In genomic region chr6:44179648-44180047, GRCh38 we compare ENCODE assay signal across 24 cellular contexts. TPM values are rescaled to one million over a fixed set of nuclear protein-coding genes. Genes with fewer than 3 reads are reported as not detected.
DNase-seq lines count a peak whose midpoint lies in the region; ATAC-seq, FAIRE-seq and TF ChIP-seq lines count a peak whose summit lies in the region.
"Had no signal": no experiment of that assay in that cellular context is flagged by ENCODE, and none has a peak within 500 bp of the region (broad histone marks: within the 10 kb centered on the region; RNA-seq: fewer than 3 reads in every experiment).

No MANE protein-coding gene starts in this region.

- H3K9me3 ChIP-seq in RWPE2 (ENCODE audit: severe bottlenecking) (no peaks in the 10 kb centered on the region), kidney (ENCODE audit: control insufficient read depth in 1 of 2, low read length in 2 of 2) (no peaks in the 10 kb centered on the region)
- H3K9me3 ChIP-seq: A549, BE2C had no signal

- no peaks in the 10 kb centered on the region for H3K36me3 ChIP-seq in RWPE2 (ENCODE audit: low read depth)
- no peaks in the 10 kb centered on the region for H3K36me3 ChIP-seq in kidney (ENCODE audit: control insufficient read depth in 1 of 2, insufficient read depth in 2 of 2, low read length in 2 of 2)
- H3K36me3 ChIP-seq: BE2C had no signal

- FAIRE-seq in kidney (lab: Jason Lieb, UNC) (no peak), HTR-8/SVneo (lab: Jason Lieb, UNC) (no peak)
- FAIRE-seq: A549, GM12891, GM18507, H54, RCC 7860 had no signal

- H3K4me3 ChIP-seq in RWPE2 (ENCODE audit: severe bottlenecking) (no peak overlapping the region), kidney (ENCODE audit: low read length in 2 of 2) (no peak overlapping the region)
- H3K4me3 ChIP-seq: A549, SK-N-MC had no signal

- peaks cover 7% of the 10 kb centered on the region for H3K4me1 ChIP-seq in RWPE2 (ENCODE audit: insufficient read depth, poor library complexity, severe bottlenecking)
- no peaks in the 10 kb centered on the region for H3K4me1 ChIP-seq in kidney (ENCODE audit: control insufficient read depth in 1 of 2, insufficient read depth in 1 of 2, low read depth in 1 of 2, low read length in 2 of 2)
- H3K4me1 ChIP-seq: BE2C had no signal

- H3K27ac ChIP-seq in RWPE2 (ENCODE audit: poor library complexity, severe bottlenecking), result peak overlapping the region; percentile 71
- H3K27ac ChIP-seq in kidney (ENCODE audit: low read depth in 2 of 2, low read length in 2 of 2), result no peak overlapping the region
- H3K27ac ChIP-seq: A549, SK-N-MC had no signal

- H3K27ac Mint-ChIP-seq in stimulated activated naive CD8-positive, alpha-beta T cell treated with anti-CD3 and anti-CD28 coated beads, Interleukin-15, Interleukin-2, amounts not matched to agents 100 ng/mL and 50 ng/mL, for 24 hours, result peak overlapping the region; percentile 46
- no peak overlapping the region for H3K27ac Mint-ChIP-seq in stimulated activated naive CD8-positive, alpha-beta T cell treated with anti-CD3 and anti-CD28 coated beads, Interleukin-15, amount 100 ng/mL, for 72 hours

- no peaks in the 10 kb centered on the region for H3K9me3 Mint-ChIP-seq in stimulated activated naive CD8-positive, alpha-beta T cell treated with anti-CD3 and anti-CD28 coated beads, Interleukin-15, Interleukin-2, amounts not matched to agents 100 ng/mL and 50 ng/mL, for 24 hours
- no peaks in the 10 kb centered on the region for H3K9me3 Mint-ChIP-seq in stimulated activated naive CD8-positive, alpha-beta T cell treated with anti-CD3 and anti-CD28 coated beads, Interleukin-15, amount 100 ng/mL, for 72 hours

- no peak overlapping the region for H3K4me3 Mint-ChIP-seq in stimulated activated naive CD8-positive, alpha-beta T cell treated with anti-CD3 and anti-CD28 coated beads, Interleukin-15, Interleukin-2, amounts not matched to agents 100 ng/mL and 50 ng/mL, for 24 hours
- H3K4me3 Mint-ChIP-seq in stimulated activated naive CD8-positive, alpha-beta T cell treated with anti-CD3 and anti-CD28 coated beads, Interleukin-15, amount 100 ng/mL, for 72 hours, result no peak overlapping the region

- H3K9ac ChIP-seq in kidney (ENCODE audit: low read length in 2 of 2), result no peak overlapping the region

- H3K4me1 Mint-ChIP-seq in stimulated activated naive CD8-positive, alpha-beta T cell treated with anti-CD3 and anti-CD28 coated beads, Interleukin-15, Interleukin-2, amounts not matched to agents 100 ng/mL and 50 ng/mL, for 24 hours (ENCODE audit: low read depth), result peaks cover 15% of the 10 kb centered on the region
- H3K4me1 Mint-ChIP-seq in stimulated activated naive CD8-positive, alpha-beta T cell treated with anti-CD3 and anti-CD28 coated beads, Interleukin-15, amount 100 ng/mL, for 72 hours, result peaks cover 19% of the 10 kb centered on the region

- no peak for ATAC-seq in stimulated activated naive CD8-positive, alpha-beta T cell treated with anti-CD3 and anti-CD28 coated beads, Interleukin-15, amount 100 ng/mL, for 72 hours
- ATAC-seq in RWPE2 (ENCODE audit: low read depth), result no peak
- no peak for ATAC-seq in left lobe of liver
- no peak for ATAC-seq in GM19395 (IDR thresholded peaks at IDR 0.05; ENCODE audit: unreplicated experiment)

- H3K36me3 Mint-ChIP-seq in stimulated activated naive CD8-positive, alpha-beta T cell treated with anti-CD3 and anti-CD28 coated beads, Interleukin-15, Interleukin-2, amounts not matched to agents 100 ng/mL and 50 ng/mL, for 24 hours (ENCODE audit: low read depth), result no peaks in the 10 kb centered on the region

- H3K27me3 Mint-ChIP-seq in stimulated activated naive CD8-positive, alpha-beta T cell treated with anti-CD3 and anti-CD28 coated beads, Interleukin-15, Interleukin-2, amounts not matched to agents 100 ng/mL and 50 ng/mL, for 24 hours, result no peaks in the 10 kb centered on the region
- no peaks in the 10 kb centered on the region for H3K27me3 Mint-ChIP-seq in stimulated activated naive CD8-positive, alpha-beta T cell treated with anti-CD3 and anti-CD28 coated beads, Interleukin-15, amount 100 ng/mL, for 72 hours

- TF ChIP-seq CTCF in RWPE2 (IDR thresholded peaks at IDR 0.05; ENCODE audit: poor library complexity, severe bottlenecking) (no peak), kidney (IDR thresholded peaks at IDR 0.05; ENCODE audit: borderline replicate concordance, extremely low read depth, insufficient read depth) (no peak)

- intact Hi-C loops in kidney (cut with DNase I), result no loop called here

- no peak for DNase-seq in stimulated activated naive CD8-positive, alpha-beta T cell treated with anti-CD3 and anti-CD28 coated beads, Interleukin-15, amount 100 ng/mL, for 72 hours
- DNase-seq in RWPE2 (ENCODE audit: low spot score), result no peak
- peak; percentile 35 for DNase-seq in kidney
- DNase-seq in left lobe of liver (ENCODE audit: low spot score), result no peak
- no peak for DNase-seq in HTR-8/SVneo (ENCODE audit: insufficient read length, low spot score)
- DNase-seq: BE2C, DMS79 treated with DMSO at 0.1 percent for 48 hours, KBM-7, MM.1S, NCI-H1048, NCI-H1417 treated with DMSO at 0.1 percent for 48 hours, NCI-H187, NCI-H446, NCI-H526, SHP77 treated with DMSO at 0.1 percent for 48 hours had no signal

- no peaks in the 10 kb centered on the region for H3K27me3 ChIP-seq in RWPE2 (ENCODE audit: insufficient read depth, poor library complexity, severe bottlenecking)
- H3K27me3 ChIP-seq: BE2C had no signal

RNA-seq across cellular contexts. Expression of gene CAPN11, which starts 21.0 kb away (rescaled TPM):
- 2.3 TPM for total RNA-seq in kidney
- polyA plus RNA-seq in kidney (ENCODE audit: insufficient read depth, low read depth, low replicate concordance), result 0.39 TPM
- total RNA-seq in left lobe of liver, result 0.18 TPM
- total RNA-seq: OCI-LY7 had no signal

RNA-seq across cellular contexts. Expression of gene MYMX, which starts 37.1 kb away (rescaled TPM):
- total RNA-seq in kidney (1.1 TPM), left lobe of liver (not detected)
- 2.2 TPM for polyA plus RNA-seq in kidney (ENCODE audit: insufficient read depth, low read depth, low replicate concordance)
- total RNA-seq: OCI-LY7 had no signal
- polyA plus RNA-seq: A549 had no signal

RNA-seq across cellular contexts. Expression of gene SLC29A1, which starts 43.7 kb away (rescaled TPM):
- total RNA-seq in kidney, result 74.6 TPM
- polyA plus RNA-seq in kidney (ENCODE audit: insufficient read depth, low read depth, low replicate concordance), result 50.1 TPM
- total RNA-seq in left lobe of liver, result 37.5 TPM

RNA-seq across cellular contexts. Expression of gene TMEM63B, which starts 52.3 kb away (rescaled TPM):
- total RNA-seq in kidney (27.3 TPM), left lobe of liver (38.0 TPM)
- polyA plus RNA-seq in kidney (ENCODE audit: insufficient read depth, low read depth, low replicate concordance), result 18.2 TPM

RNA-seq across cellular contexts. Expression of gene MRPL14, which starts 52.4 kb away (rescaled TPM):
- total RNA-seq in kidney (27.9 TPM), left lobe of liver (35.3 TPM)
- 71.5 TPM for polyA plus RNA-seq in kidney (ENCODE audit: insufficient read depth, low read depth, low replicate concordance)
